Comparison of ENCODE assay signal across 27 cellular contexts in the genomic region with DNA sequence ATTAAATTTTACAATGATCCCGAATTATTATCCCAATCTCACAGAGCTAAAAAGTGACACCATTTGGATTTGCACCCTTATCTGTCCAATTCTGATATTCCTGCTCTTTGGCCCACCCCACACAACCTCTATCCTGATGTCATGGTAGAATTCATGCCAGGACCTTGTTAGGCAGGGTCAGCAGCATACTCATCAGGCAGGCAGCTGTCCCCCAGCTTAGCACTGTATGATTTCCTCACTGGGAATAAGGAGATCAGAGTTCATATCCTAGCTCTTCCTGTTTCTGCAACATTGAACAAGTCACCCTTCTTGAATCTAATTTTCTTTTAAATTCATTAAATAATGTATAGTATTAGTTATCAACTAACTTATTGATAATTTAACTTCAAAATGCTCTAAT. TPM values are rescaled to one million over a fixed set of nuclear protein-coding genes. Genes with fewer than 3 reads are reported as not detected.
"Had no signal": no experiment of that assay in that cellular context is flagged by ENCODE, and none has a peak within 500 bp of the region (broad histone marks: within the 10 kb centered on the region; RNA-seq: fewer than 3 reads in every experiment).

No MANE protein-coding gene starts in this region.

- ATAC-seq: activated naive CD4-positive, alpha-beta T cell treated with anti-CD3 and anti-CD28 coated beads, Interleukin-2, amount 50 U/mL, for 72 hours; activated T-cell treated with anti-CD3 and anti-CD28 coated beads, Interleukin-2, amount 50 U/mL, for 72 hours; esophagus mucosa; T-helper 17 cell had no signal

- H3K4me3 ChIP-seq: ascending aorta, coronary artery, dorsolateral prefrontal cortex had no signal

- H3K4me1 ChIP-seq: ascending aorta had no signal

- H3K36me3 ChIP-seq: ascending aorta, brain microvascular endothelial cell had no signal

- H3K9me3 ChIP-seq: ascending aorta had no signal

- H3K27me3 ChIP-seq: ascending aorta, brain microvascular endothelial cell had no signal

- H3K27ac ChIP-seq: ascending aorta, brain microvascular endothelial cell, coronary artery, dorsolateral prefrontal cortex had no signal

- DNase-seq: activated CD4-positive, alpha-beta memory T cell treated with anti-CD3 and anti-CD28 coated beads, Interleukin-2, amount 10 ng/mL, durations not matched to agents 7 days and 5 days; activated CD4-positive, alpha-beta T cell treated with anti-CD3 and anti-CD28 coated beads for 1 hour; activated CD4-positive, alpha-beta T cell treated with anti-CD3 and anti-CD28 coated beads for 4 hours; activated CD4-positive, alpha-beta T cell treated with anti-CD3 and anti-CD28 coated beads, Interleukin-2, amount 10 ng/mL, durations not matched to agents 7 days and 5 days; activated CD4-positive, alpha-beta T cell treated with anti-CD3 and anti-CD28 coated beads, Interleukin-2, amount 50 U/mL, for 4 hours; activated CD8-positive, alpha-beta memory T cell treated with anti-CD3 and anti-CD28 coated beads, Interleukin-2, amount 50 U/mL, for 48 hours; activated gamma-delta T cell; activated naive CD4-positive, alpha-beta T cell; activated naive CD4-positive, alpha-beta T cell treated with anti-CD3 and anti-CD28 coated beads, Interleukin-2, amount 10 ng/mL, durations not matched to agents 7 days and 5 days; activated naive CD8-positive, alpha-beta T cell treated with anti-CD3 and anti-CD28 coated beads, Interleukin-2, amount 10 ng/mL, durations not matched to agents 7 days and 5 days; activated T-cell treated with anti-CD3 and anti-CD28 coated beads for 4 hours; activated T-cell treated with anti-CD3 and anti-CD28 coated beads, Interleukin-2, amount 50 U/mL, for 24 hours; activated T-cell treated with anti-CD3 and anti-CD28 coated beads, Interleukin-2, amount 50 U/mL, for 72 hours; brain microvascular endothelial cell; dorsolateral prefrontal cortex; effector memory CD4-positive, alpha-beta T cell; endodermal cell; head of caudate nucleus; T-helper 1 cell; T-helper 17 cell; T1000 had no signal

RNA-seq across cellular contexts. Expression of gene C3orf80, which starts 12.0 kb away (rescaled TPM):
- total RNA-seq: activated CD4-positive, alpha-beta T cell treated with anti-CD3 and anti-CD28 coated beads, Interleukin-2, amount 10 ng/mL, durations not matched to agents 7 days and 5 days; activated naive CD8-positive, alpha-beta T cell treated with anti-CD3 and anti-CD28 coated beads, Interleukin-2, amount 10 ng/mL, durations not matched to agents 7 days and 5 days; ascending aorta; bronchial epithelial cell; epithelial cell of proximal tubule; T-helper 17 cell had no signal
